Comparison of ENCODE assay signal across 24 cellular contexts in genomic region chr10:12965571-12965970, GRCh38. TPM values are rescaled to one million over a fixed set of nuclear protein-coding genes. Genes with fewer than 3 reads are reported as not detected.
DNase-seq lines count a peak whose midpoint lies in the region; TF ChIP-seq lines count a peak whose summit lies in the region.
"Had no signal": no experiment of that assay in that cellular context is flagged by ENCODE, and none has a peak within 500 bp of the region (broad histone marks: within the 10 kb centered on the region; RNA-seq: fewer than 3 reads in every experiment).

No MANE protein-coding gene starts in this region.

- no peak overlapping the region for H3K4me3 ChIP-seq in GM23248
- H3K4me3 ChIP-seq in fibroblast of lung (replicated peaks in 1 of 4; ENCODE audit: control extremely low read depth in 1 of 4, insufficient read depth in 1 of 4, low read depth in 3 of 4, low read length in 4 of 4), result no peak overlapping the region
- H3K4me3 ChIP-seq: ovary, SK-N-MC, testis, uterus had no signal

- H3K9me3 ChIP-seq in GM23248 (ENCODE audit: low read depth) (no peaks in the 10 kb centered on the region), fibroblast of lung (ENCODE audit: control insufficient read depth, insufficient read depth, low read depth, low read length) (no peaks in the 10 kb centered on the region)
- H3K9me3 ChIP-seq: testis had no signal

- H4K20me1 ChIP-seq in GM23248 (ENCODE audit: insufficient read depth) (no peaks in the 10 kb centered on the region), fibroblast of lung (ENCODE audit: control insufficient read depth, extremely low read depth, insufficient read depth, low read length) (no peaks in the 10 kb centered on the region)

- H3K36me3 ChIP-seq in GM23248 (ENCODE audit: low read depth) (no peaks in the 10 kb centered on the region), fibroblast of lung (ENCODE audit: control insufficient read depth, insufficient read depth, low read length) (no peaks in the 10 kb centered on the region)
- H3K36me3 ChIP-seq: ovary, uterus had no signal

- H3K4me2 ChIP-seq in GM23248 (ENCODE audit: unreplicated experiment) (no peak overlapping the region), fibroblast of lung (ENCODE audit: extremely low read depth, insufficient read depth, low read length) (peak overlapping the region; percentile 23)

- no peaks in the 10 kb centered on the region for H3K4me1 Mint-ChIP-seq in activated naive CD4-positive, alpha-beta T cell treated with anti-CD3 and anti-CD28 coated beads for 36 hours (ENCODE audit: low read depth)
- H3K4me1 Mint-ChIP-seq: neural crest cell had no signal

- in situ Hi-C loops in GM23248 (cut with MboI), result no loop called here

- H3K9ac ChIP-seq in GM23248, result no peak overlapping the region
- no peak overlapping the region for H3K9ac ChIP-seq in fibroblast of lung (ENCODE audit: insufficient read depth, low read length)

- H3K79me2 ChIP-seq in GM23248 (ENCODE audit: insufficient read depth), result no peaks in the 10 kb centered on the region
- no peaks in the 10 kb centered on the region for H3K79me2 ChIP-seq in fibroblast of lung (ENCODE audit: control insufficient read depth, insufficient read depth, low read length)

- 0 to 1% methylated on average over 4 of the region's 4 CpGs for WGBS in GM23248 (ENCODE audit: low coverage in 1 of 2, low lambda C conversion rate in 2 of 2, missing lambda C conversion rate in 2 of 2), 2 experiments

- CTCF ChIA-PET in HEK293T (lab: Yijun Ruan, JAX), result no interaction called here
- CTCF ChIA-PET in activated naive CD4-positive, alpha-beta T cell treated with anti-CD3 and anti-CD28 coated beads for 36 hours (lab: Charles Lee), result no interaction called here

- H3K4me1 ChIP-seq in GM23248 (ENCODE audit: insufficient read depth), result no peaks in the 10 kb centered on the region
- H3K4me1 ChIP-seq in fibroblast of lung (ENCODE audit: control insufficient read depth, extremely low read depth, insufficient read depth, low read length), result no peaks in the 10 kb centered on the region

- H3K9me2 ChIP-seq in GM23248 (ENCODE audit: insufficient read depth), result no peaks in the 10 kb centered on the region

- no peaks in the 10 kb centered on the region for H3K27me3 ChIP-seq in GM23248 (replicated peaks; ENCODE audit: insufficient read depth)
- H3K27me3 ChIP-seq in fibroblast of lung (ENCODE audit: control insufficient read depth, insufficient read depth, low read length), result no peaks in the 10 kb centered on the region
- H3K27me3 ChIP-seq: ovary, testis, uterus had no signal

- H2AFZ ChIP-seq in GM23248 (no peak overlapping the region), fibroblast of lung (ENCODE audit: low read length) (no peak overlapping the region)

- intact Hi-C loops in activated naive CD4-positive, alpha-beta T cell treated with anti-CD3 and anti-CD28 coated beads for 36 hours (cut with micrococcal nuclease), result no loop called here

- H3F3A ChIP-seq in GM23248 (ENCODE audit: insufficient read depth), result no peaks in the 10 kb centered on the region

- H3K27me3 Mint-ChIP-seq in activated naive CD4-positive, alpha-beta T cell treated with anti-CD3 and anti-CD28 coated beads for 36 hours (ENCODE audit: low read depth), result peaks cover 10% of the 10 kb centered on the region
- H3K27me3 Mint-ChIP-seq: brain had no signal

- H3K27ac ChIP-seq in GM23248 (no peak overlapping the region), fibroblast of lung (ENCODE audit: insufficient read depth, low read length) (no peak overlapping the region)
- H3K27ac ChIP-seq: ovary, SK-N-MC, testis, uterus had no signal

- no peak overlapping the region for H3K4me3 Mint-ChIP-seq in activated naive CD4-positive, alpha-beta T cell treated with anti-CD3 and anti-CD28 coated beads for 36 hours
- H3K4me3 Mint-ChIP-seq: activated CD4-positive, alpha-beta memory T cell treated with anti-CD3 and anti-CD28 coated beads, Interleukin-2, amount 10 ng/mL, durations not matched to agents 7 days and 5 days; brain; memory B cell; neural crest cell had no signal

- peaks cover 16% of the 10 kb centered on the region for H3K9me3 Mint-ChIP-seq in activated naive CD4-positive, alpha-beta T cell treated with anti-CD3 and anti-CD28 coated beads for 36 hours

- H3K36me3 Mint-ChIP-seq in activated naive CD4-positive, alpha-beta T cell treated with anti-CD3 and anti-CD28 coated beads for 36 hours (ENCODE audit: low read depth), result peaks cover 3% of the 10 kb centered on the region

- TF ChIP-seq CTCF in fibroblast of lung (conservative IDR thresholded peaks at IDR 0.05 in 1 of 2, IDR thresholded peaks at IDR 0.05 in 1 of 2; ENCODE audit: low read depth in 1 of 2, low read length in 2 of 2), result no peak

- peak; percentile 11 for DNase-seq in GM23248
- DNase-seq in NCI-H446 treated with DMSO at 0.1 percent for 48 hours (lab: John Stamatoyannopoulos, UW), result peak; percentile 74
- peak; percentile 53 to 55 for DNase-seq in fibroblast of lung (ENCODE audit: low read depth in 2 of 2)
- DNase-seq in stromal cell of bone marrow (ENCODE audit: low read depth), result peak; percentile 13
- no peak for DNase-seq in HEK293T (ENCODE audit: extremely low spot score)
- no peak for DNase-seq in DMS 273 (lab: John Stamatoyannopoulos, UW; ENCODE audit: unreplicated experiment)
- no peak for DNase-seq in activated naive CD4-positive, alpha-beta T cell treated with anti-CD3 and anti-CD28 coated beads for 36 hours
- DNase-seq: activated CD4-positive, alpha-beta memory T cell treated with anti-CD3 and anti-CD28 coated beads, Interleukin-2, amount 10 ng/mL, durations not matched to agents 7 days and 5 days; activated CD8-positive, alpha-beta memory T cell treated with anti-CD3 and anti-CD28 coated beads, Interleukin-2, amount 50 U/mL, for 4 hours; activated naive CD4-positive, alpha-beta T cell treated with anti-CD3 and anti-CD28 coated beads, Interleukin-2, amount 50 U/mL, for 16 hours; DMS153; NCI-H1105; NCI-H187; NCI-H2171; NCI-H510A treated with DMSO at 0.1 percent for 48 hours; ovary; stimulated activated naive CD4-positive, alpha-beta T cell treated with Interleukin-2 at 50 U/mL for 16 hours; testis; uterus had no signal

- POLR2A ChIA-PET in HEK293T (lab: Yijun Ruan, JAX), result no interaction called here

- H3K27ac Mint-ChIP-seq in activated naive CD4-positive, alpha-beta T cell treated with anti-CD3 and anti-CD28 coated beads for 36 hours, result no peak overlapping the region
- H3K27ac Mint-ChIP-seq: activated CD4-positive, alpha-beta memory T cell treated with anti-CD3 and anti-CD28 coated beads, Interleukin-2, amount 10 ng/mL, durations not matched to agents 7 days and 5 days; brain; memory B cell had no signal

TF ChIP-seq in HEK293T, 16 proteins besides CTCF, POLR2A, EP300 and RAD21:
- TF ChIP-seq BHLHE40 (IDR thresholded peaks at IDR 0.05; ENCODE audit: borderline replicate concordance), result no peak
- TF ChIP-seq FOXA1 (IDR thresholded peaks at IDR 0.05), result no peak
- no peak for TF ChIP-seq ZNF384 (IDR thresholded peaks at IDR 0.05)
- TF ChIP-seq ELF4 (IDR thresholded peaks at IDR 0.05), result no peak
- TF ChIP-seq CTBP1 (IDR thresholded peaks at IDR 0.05; ENCODE audit: borderline replicate concordance), result no peak
- TF ChIP-seq TARDBP (IDR thresholded peaks at IDR 0.05), result no peak
- no peak for TF ChIP-seq FOXK2 (IDR thresholded peaks at IDR 0.05)
- no peak for TF ChIP-seq ARNT (IDR thresholded peaks at IDR 0.05)
- no peak for TF ChIP-seq SUZ12 (IDR thresholded peaks at IDR 0.05)
- TF ChIP-seq LEF1 (IDR thresholded peaks at IDR 0.05; ENCODE audit: borderline replicate concordance), result no peak
- no peak for TF ChIP-seq PKNOX1 (IDR thresholded peaks at IDR 0.05)
- no peak for TF ChIP-seq FOXM1 (IDR thresholded peaks at IDR 0.05; ENCODE audit: borderline replicate concordance)
- TF ChIP-seq L3MBTL2 (conservative IDR thresholded peaks at IDR 0.05), result no peak
- no peak for TF ChIP-seq NFRKB (IDR thresholded peaks at IDR 0.05)
- TF ChIP-seq HDGF (IDR thresholded peaks at IDR 0.05; ENCODE audit: borderline replicate concordance), result no peak
- TF ChIP-seq SP1 (IDR thresholded peaks at IDR 0.05), result no peak

RNA-seq across cellular contexts. Expression of gene CCDC3, which starts 35.9 kb away (rescaled TPM):
- not detected in 2 replicates for total RNA-seq in GM23248 (2014; rRNA removed; shearing (Covaris generic))
- polyA plus RNA-seq in GM23248 (2016; fragmentation: Nextera tagmentation; extraction: Ambion mirVana) (not detected in 2 replicates), fibroblast of lung (0.36 and 0.65 TPM in 2 replicates)
- total RNA-seq in fibroblast of lung, result 0.26 and 0.33 TPM in 2 replicates
- polyA plus RNA-seq in fibroblast of lung (2012), result 0.30 and 0.37 TPM in 2 replicates
- 0.15 and 1.8 TPM in 2 replicates for polyA minus RNA-seq in fibroblast of lung (ENCODE audit: low replicate concordance)
- total RNA-seq in activated naive CD4-positive, alpha-beta T cell treated with anti-CD3 and anti-CD28 coated beads for 36 hours, result under 1 TPM in 1 of 2 experiments, not detected in 1; 0.14 TPM
- total RNA-seq: G401 had no signal

Comparison
In these comparisons a context has a peak if more than half of its experiments do, and no peak if none do; other contexts are left out.
1. DNase-seq: peak in GM23248 (single experiment), NCI-H446 treated with DMSO at 0.1 percent for 48 hours (single experiment), fibroblast of lung (2 of 2) and stromal cell of bone marrow (single experiment); none in HEK293T (single experiment), DMS 273 (single experiment) and activated naive CD4-positive, alpha-beta T cell treated with anti-CD3 and anti-CD28 coated beads for 36 hours (single experiment).